ENCODE assay signal across 11 cellular contexts in the genomic region with DNA sequence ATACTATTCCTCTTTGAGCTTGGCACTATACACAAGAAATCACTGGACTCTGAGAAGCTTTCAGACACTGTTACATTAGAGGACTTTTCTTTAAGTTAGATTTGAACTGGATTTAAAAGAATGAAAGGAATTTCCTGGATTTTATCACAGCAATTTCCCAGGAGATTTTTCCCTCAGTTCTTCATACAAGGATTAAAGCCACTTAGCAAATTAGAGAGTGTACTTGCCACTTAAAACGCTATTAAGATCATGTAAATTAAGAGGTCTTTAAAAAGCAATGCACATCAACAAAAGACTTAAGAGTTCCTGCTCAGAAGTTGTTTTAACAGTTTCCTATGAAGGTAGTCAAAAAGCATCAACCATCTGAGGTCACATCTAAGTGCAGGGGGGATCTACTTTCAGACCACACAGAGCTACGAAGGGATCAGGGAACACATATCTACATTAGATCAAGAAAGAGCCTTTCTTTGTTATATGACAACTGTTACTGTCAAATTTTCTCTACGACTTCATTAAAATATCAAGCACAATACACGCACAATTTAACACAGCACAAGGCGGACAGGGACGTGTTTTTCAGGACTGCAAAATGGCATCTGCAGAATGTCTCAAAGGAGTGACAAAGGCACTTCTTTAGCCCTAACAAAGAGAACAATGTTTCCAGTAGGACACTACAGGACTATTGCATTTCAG.
A peak's percentile ranks its signal among the peaks of the same experiment; 100 is the strongest.
DNase-seq lines count a peak whose midpoint lies in the region; ATAC-seq, FAIRE-seq and TF ChIP-seq lines count a peak whose summit lies in the region.
"Had no signal": no experiment of that assay in that cellular context is flagged by ENCODE, and none has a peak within 500 bp of the region (broad histone marks: within the 10 kb centered on the region; RNA-seq: fewer than 3 reads in every experiment).

No MANE protein-coding gene starts in this region.

- H3K27ac ChIP-seq in cardiac muscle cell (peak overlapping the region; percentile 44), heart right ventricle (peak overlapping the region in 3 of 10 donors; percentile 7 to 17 (median 11)), astrocyte (ENCODE audit: low read depth, low read length) (no peak overlapping the region), substantia nigra (ENCODE audit: low read depth, low read length, poor library complexity, severe bottlenecking) (peak overlapping the region; percentile 67)
- H3K27ac ChIP-seq: heart left ventricle had no signal

- H3K27me3 ChIP-seq in cardiac muscle cell (no peaks in the 10 kb centered on the region), heart right ventricle (no peaks in the 10 kb centered on the region), astrocyte (ENCODE audit: insufficient read depth, low read length) (no peaks in the 10 kb centered on the region)
- H3K27me3 ChIP-seq: heart left ventricle had no signal

- H3K4me1 Mint-ChIP-seq in astrocyte (ENCODE audit: low read depth, unreplicated experiment), result peaks cover 53% of the 10 kb centered on the region

- TF ChIP-seq CTCF in cardiac muscle cell (IDR thresholded peaks at IDR 0.05; ENCODE audit: low read depth, low read length), result no peak
- no peak for TF ChIP-seq CTCF in heart right ventricle (IDR thresholded peaks at IDR 0.05)
- TF ChIP-seq CTCF in astrocyte (IDR thresholded peaks at IDR 0.05; ENCODE audit: insufficient read depth, low read depth, low read length), result no peak

- H3K36me3 Mint-ChIP-seq in astrocyte (ENCODE audit: low read depth, unreplicated experiment), result peaks cover 2% of the 10 kb centered on the region

- peaks cover 4% of the 10 kb centered on the region for H4K20me1 ChIP-seq in astrocyte (ENCODE audit: insufficient read depth, low read length)

- H3K4me3 Mint-ChIP-seq in astrocyte (ENCODE audit: unreplicated experiment), result peak overlapping the region; percentile 8

- no peaks in the 10 kb centered on the region for H3K36me3 ChIP-seq in cardiac muscle cell
- no peaks in the 10 kb centered on the region for H3K36me3 ChIP-seq in heart right ventricle
- H3K36me3 ChIP-seq in astrocyte (ENCODE audit: insufficient read depth, low read length), result no peaks in the 10 kb centered on the region
- H3K36me3 ChIP-seq: heart left ventricle had no signal

- peak; percentile 71 for FAIRE-seq in astrocyte (lab: Jason Lieb, UNC)

- H3K9me3 ChIP-seq in cardiac muscle cell (ENCODE audit: low read depth), result no peaks in the 10 kb centered on the region
- no peaks in the 10 kb centered on the region for H3K9me3 ChIP-seq in heart right ventricle
- H3K9me3 ChIP-seq in astrocyte (ENCODE audit: insufficient read depth, low read depth, low read length), result peaks cover 3% of the 10 kb centered on the region
- H3K9me3 ChIP-seq: heart left ventricle had no signal

- peak overlapping the region; percentile 80 for H3K27ac Mint-ChIP-seq in astrocyte (ENCODE audit: unreplicated experiment)

- H3K27me3 Mint-ChIP-seq in astrocyte (ENCODE audit: low read depth, unreplicated experiment), result no peaks in the 10 kb centered on the region

- H3K4me2 ChIP-seq in astrocyte (ENCODE audit: low read length), result peak overlapping the region; percentile 78

- no peak overlapping the region for H2AFZ ChIP-seq in astrocyte (ENCODE audit: low read depth, low read length)

- 43 to 50% methylated on average over 6 of the region's 6 CpGs for WGBS in heart right ventricle, 2 donors

- peaks cover 33% of the 10 kb centered on the region for H3K4me1 ChIP-seq in cardiac muscle cell (ENCODE audit: low read depth)
- peaks cover 0 to 64% (median 30%) of the 10 kb centered on the region in 9 donors for H3K4me1 ChIP-seq in heart right ventricle
- peaks cover 17% of the 10 kb centered on the region for H3K4me1 ChIP-seq in astrocyte (ENCODE audit: insufficient read depth, low read length)

- ATAC-seq in heart right ventricle (no peak), GM21447 (IDR thresholded peaks at IDR 0.05; ENCODE audit: unreplicated experiment) (no peak)
- ATAC-seq: heart left ventricle had no signal

- intact Hi-C loops in heart right ventricle (cut with DNase I), result no loop called here

- no peaks in the 10 kb centered on the region for H3K9me3 Mint-ChIP-seq in astrocyte (ENCODE audit: unreplicated experiment)

- H3K4me3 ChIP-seq in cardiac muscle cell (no peak overlapping the region), heart right ventricle (peak overlapping the region in 2 of 10 donors; percentile 1 to 4), astrocyte (ENCODE audit: insufficient read depth, low read depth, low read length) (peak overlapping the region; percentile 20)
- H3K4me3 ChIP-seq: heart left ventricle had no signal

- DNase-seq in cardiac muscle cell (ENCODE audit: low read depth in 1 of 2, low spot score in 1 of 2) (peak; percentile 36 to 76), heart right ventricle (no peak), astrocyte (ENCODE audit: low read depth) (peak; percentile 62), iris pigment epithelial cell (ENCODE audit: low read depth) (peak; percentile 56), substantia nigra (lab: John Stamatoyannopoulos, UW) (peak in 2 of 49 donors; percentile 12 to 18), NCI-H1694 (lab: John Stamatoyannopoulos, UW) (no peak), DMS 273 treated with DMSO at 0.1 percent for 48 hours (lab: John Stamatoyannopoulos, UW) (no peak)
- DNase-seq: heart left ventricle; NCI-H1105 treated with DMSO at 0.1 percent for 48 hours; stimulated activated CD4-positive, alpha-beta T cell treated with anti-CD3 and anti-CD28 coated beads, Interleukin-4, amount 100 ng/mL, for 24 hours had no signal

- H3K9ac ChIP-seq in astrocyte (ENCODE audit: low read length), result peak overlapping the region; percentile 51

- peaks cover 67% of the 10 kb centered on the region for H3K79me2 ChIP-seq in astrocyte (ENCODE audit: insufficient read depth, low read length)

Comparison
In these comparisons a context has a peak if more than half of its experiments do, and no peak if none do; other contexts are left out.
1. DNase-seq: peak in cardiac muscle cell (2 of 2), astrocyte (single experiment) and iris pigment epithelial cell (single experiment); none in heart right ventricle (0 of 2), NCI-H1694 (single experiment) and DMS 273 treated with DMSO at 0.1 percent for 48 hours (single experiment).